16 cellular contexts compared by ENCODE assay signal in the genomic region with DNA sequence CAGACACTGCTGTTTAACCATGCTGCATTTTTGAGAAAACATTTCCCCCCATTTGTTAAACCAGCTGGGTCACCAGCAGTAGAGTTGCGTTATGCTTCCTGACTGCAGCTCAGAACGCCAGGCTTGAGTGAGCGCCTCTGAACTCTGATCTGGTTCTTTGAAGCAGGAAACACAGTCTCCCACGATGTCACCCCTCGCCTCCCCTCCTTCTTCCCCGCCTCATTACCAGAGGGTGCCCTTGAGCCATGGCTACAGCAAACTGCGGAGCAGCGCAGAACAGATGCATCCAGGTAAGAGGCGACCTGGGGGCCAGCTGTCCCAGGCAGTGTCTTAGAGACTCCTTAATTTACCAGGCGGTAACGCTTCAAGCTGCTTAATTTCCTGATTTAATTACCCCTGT.
DNase-seq lines count a peak whose midpoint lies in the region; ATAC-seq, FAIRE-seq and TF ChIP-seq lines count a peak whose summit lies in the region.
"Had no signal": no experiment of that assay in that cellular context is flagged by ENCODE, and none has a peak within 500 bp of the region (broad histone marks: within the 10 kb centered on the region; RNA-seq: fewer than 3 reads in every experiment).

No MANE protein-coding gene starts in this region.

- DNase-seq in DMS 273 (lab: John Stamatoyannopoulos, UW; ENCODE audit: unreplicated experiment) (peak; percentile 79), DMS 273 treated with DMSO at 0.1 percent for 48 hours (lab: John Stamatoyannopoulos, UW) (no peak), SK-N-SH (peak; percentile 36), iPS-NIHi7 (ENCODE audit: extremely low spot score) (peak; percentile 74), type B pancreatic cell (ENCODE audit: extremely low spot score, unreplicated experiment) (no peak), HTR-8/SVneo (ENCODE audit: insufficient read length, low spot score) (no peak), mesothelial cell of epicardium (ENCODE audit: low spot score in 2 of 2, unreplicated experiment in 2 of 2) (no peak)
- DNase-seq in CD4-positive, alpha-beta T cell, result no peak
- DNase-seq: activated naive CD8-positive, alpha-beta T cell treated with anti-CD3 and anti-CD28 coated beads, Interleukin-2, amount 10 ng/mL, durations not matched to agents 7 days and 5 days; MG63; naive thymus-derived CD4-positive, alpha-beta T cell had no signal

- H3K9me3 ChIP-seq in SK-N-SH, result no peaks in the 10 kb centered on the region
- no peaks in the 10 kb centered on the region for H3K9me3 ChIP-seq in CD4-positive, alpha-beta T cell (ENCODE audit: control insufficient read depth, low read length)
- H3K9me3 ChIP-seq: MG63, suprapubic skin had no signal

- no peak for TF ChIP-seq EP300 in SK-N-SH (IDR thresholded peaks at IDR 0.05; ENCODE audit: borderline replicate concordance in 1 of 2, low read depth in 1 of 2, low read length in 1 of 2)

- no peak for TF ChIP-seq CTCF in SK-N-SH (IDR thresholded peaks at IDR 0.05)
- TF ChIP-seq CTCF in type B pancreatic cell (conservative IDR thresholded peaks at IDR 0.05), result no peak
- TF ChIP-seq CTCF in CD4-positive, alpha-beta T cell (IDR thresholded peaks at IDR 0.05), result no peak
- no peak for TF ChIP-seq CTCF in mesothelial cell of epicardium (IDR thresholded peaks at IDR 0.05; ENCODE audit: unreplicated experiment)

- H3K27ac Mint-ChIP-seq in type B pancreatic cell (no peak overlapping the region), mesothelial cell of epicardium (no peak overlapping the region)
- H3K27ac Mint-ChIP-seq in CD4-positive, alpha-beta T cell, result no peak overlapping the region
- H3K27ac Mint-ChIP-seq: activated naive CD8-positive, alpha-beta T cell treated with anti-CD3 and anti-CD28 coated beads, Interleukin-2, amount 10 ng/mL, durations not matched to agents 7 days and 5 days; naive thymus-derived CD4-positive, alpha-beta T cell had no signal

- H3K27me3 Mint-ChIP-seq in type B pancreatic cell, result no peaks in the 10 kb centered on the region
- no peaks in the 10 kb centered on the region for H3K27me3 Mint-ChIP-seq in CD4-positive, alpha-beta T cell
- peaks cover 10% of the 10 kb centered on the region for H3K27me3 Mint-ChIP-seq in mesothelial cell of epicardium (ENCODE audit: low read depth)
- H3K27me3 Mint-ChIP-seq: naive thymus-derived CD4-positive, alpha-beta T cell had no signal

- H3K4me1 ChIP-seq in SK-N-SH (ENCODE audit: control insufficient read depth in 1 of 2, insufficient read depth in 2 of 2, low read depth in 1 of 2, low read length in 1 of 2), result peaks cover 4 to 5% of the 10 kb centered on the region in 2 experiments; a peak in 2 of 4 replicates

- H3K27ac ChIP-seq in SK-N-SH (ENCODE audit: low read depth in 2 of 2, low read length in 1 of 2), result no peak overlapping the region
- H3K27ac ChIP-seq in CD4-positive, alpha-beta T cell (ENCODE audit: low read depth, low read length), result no peak overlapping the region
- H3K27ac ChIP-seq: 22Rv1, suprapubic skin had no signal

- H3K36me3 Mint-ChIP-seq in type B pancreatic cell, result no peaks in the 10 kb centered on the region
- H3K36me3 Mint-ChIP-seq in CD4-positive, alpha-beta T cell (ENCODE audit: low read depth), result no peaks in the 10 kb centered on the region
- no peaks in the 10 kb centered on the region for H3K36me3 Mint-ChIP-seq in mesothelial cell of epicardium
- H3K36me3 Mint-ChIP-seq: activated naive CD8-positive, alpha-beta T cell treated with anti-CD3 and anti-CD28 coated beads, Interleukin-2, amount 10 ng/mL, durations not matched to agents 7 days and 5 days; naive thymus-derived CD4-positive, alpha-beta T cell had no signal

- peak overlapping the region; percentile 23 for H3K4me3 Mint-ChIP-seq in type B pancreatic cell
- no peak overlapping the region for H3K4me3 Mint-ChIP-seq in CD4-positive, alpha-beta T cell
- H3K4me3 Mint-ChIP-seq in mesothelial cell of epicardium, result no peak overlapping the region
- H3K4me3 Mint-ChIP-seq: activated naive CD8-positive, alpha-beta T cell treated with anti-CD3 and anti-CD28 coated beads, Interleukin-2, amount 10 ng/mL, durations not matched to agents 7 days and 5 days; naive thymus-derived CD4-positive, alpha-beta T cell had no signal

- no peaks in the 10 kb centered on the region for H3K9me2 ChIP-seq in SK-N-SH

- intact Hi-C loops in CD4-positive, alpha-beta T cell (cut with DNase I, micrococcal nuclease), result no loop called here

- WGBS in SK-N-SH (ENCODE audit: low lambda C conversion rate), result 24% methylated on average over 11 of the region's 11 CpGs

- H3F3A ChIP-seq in SK-N-SH (replicated peaks; ENCODE audit: insufficient read depth), result peaks cover 10% of the 10 kb centered on the region

- ATAC-seq in CD4-positive, alpha-beta T cell (ENCODE audit: poor library complexity), result no peak
- ATAC-seq: HCT116; naive thymus-derived CD4-positive, alpha-beta T cell had no signal

- POLR2A ChIA-PET in SK-N-SH (lab: Yijun Ruan, JAX), result interaction anchor here (1.5 kb wide), 1 partner anchor 22 kb away, joined by 3 read pairs; no protein-coding TSS in a partner anchor
- POLR2A ChIA-PET in CD4-positive, alpha-beta T cell (lab: Charles Lee), result no interaction called here

- no peak overlapping the region for H3K4me3 ChIP-seq in SK-N-SH (ENCODE audit: low read depth in 2 of 2, low read length in 1 of 2)
- H3K4me3 ChIP-seq: MG63, suprapubic skin had no signal

- H3K4me1 Mint-ChIP-seq in type B pancreatic cell (ENCODE audit: unreplicated experiment) (peaks cover 10% of the 10 kb centered on the region), mesothelial cell of epicardium (peaks cover 27% of the 10 kb centered on the region)
- no peaks in the 10 kb centered on the region for H3K4me1 Mint-ChIP-seq in CD4-positive, alpha-beta T cell (ENCODE audit: low read depth)
- H3K4me1 Mint-ChIP-seq: activated naive CD8-positive, alpha-beta T cell treated with anti-CD3 and anti-CD28 coated beads, Interleukin-2, amount 10 ng/mL, durations not matched to agents 7 days and 5 days had no signal

- H3K9ac ChIP-seq in SK-N-SH, result no peak overlapping the region

- H3K79me2 ChIP-seq in SK-N-SH (ENCODE audit: insufficient read depth), result no peaks in the 10 kb centered on the region

- CTCF ChIA-PET in SK-N-SH (lab: Yijun Ruan, JAX), result interaction anchor here (0.5 to 2.2 kb wide), 3 partner anchors 22 to 142 kb away, joined by 3 to 8 read pairs (median 3); no protein-coding TSS in a partner anchor
- CTCF ChIA-PET in CD4-positive, alpha-beta T cell (lab: Charles Lee), result no interaction called here

- FAIRE-seq in HTR-8/SVneo (lab: Jason Lieb, UNC), result no peak
- FAIRE-seq: D721Med, TTC549 had no signal

- H4K20me1 ChIP-seq in SK-N-SH (ENCODE audit: insufficient read depth), result no peaks in the 10 kb centered on the region

- no peak overlapping the region for H3K4me2 ChIP-seq in SK-N-SH

- 0 out of 2 replicates have a peak, but pooled peaks cover 3% of the 10 kb centered on the region for H3K27me3 ChIP-seq in SK-N-SH (ENCODE audit: insufficient read depth)
- no peaks in the 10 kb centered on the region for H3K27me3 ChIP-seq in CD4-positive, alpha-beta T cell (ENCODE audit: control insufficient read depth, insufficient read depth, low read length)
- H3K27me3 ChIP-seq: MG63, suprapubic skin had no signal

- no peaks in the 10 kb centered on the region for H3K36me3 ChIP-seq in SK-N-SH (replicated peaks in 1 of 2; ENCODE audit: control insufficient read depth in 1 of 2, insufficient read depth in 2 of 2, low read length in 1 of 2)
- H3K36me3 ChIP-seq: MG63, suprapubic skin had no signal

- no peak overlapping the region for H2AFZ ChIP-seq in SK-N-SH (ENCODE audit: low read depth)

- no peak for TF ChIP-seq RAD21 in SK-N-SH (IDR thresholded peaks at IDR 0.05; ENCODE audit: low read length)

- H3K9me3 Mint-ChIP-seq in type B pancreatic cell (no peaks in the 10 kb centered on the region), mesothelial cell of epicardium (no peaks in the 10 kb centered on the region)
- no peaks in the 10 kb centered on the region for H3K9me3 Mint-ChIP-seq in CD4-positive, alpha-beta T cell
- H3K9me3 Mint-ChIP-seq: activated naive CD8-positive, alpha-beta T cell treated with anti-CD3 and anti-CD28 coated beads, Interleukin-2, amount 10 ng/mL, durations not matched to agents 7 days and 5 days; naive thymus-derived CD4-positive, alpha-beta T cell had no signal

TF ChIP-seq in SK-N-SH, 30 proteins besides CTCF, POLR2A, EP300 and RAD21:
- no peak for TF ChIP-seq FOXJ3 (CRISPR knock-in tag; IDR thresholded peaks at IDR 0.05)
- TF ChIP-seq NFIC (IDR thresholded peaks at IDR 0.05; ENCODE audit: borderline replicate concordance), result no peak
- TF ChIP-seq, protein P1, sequence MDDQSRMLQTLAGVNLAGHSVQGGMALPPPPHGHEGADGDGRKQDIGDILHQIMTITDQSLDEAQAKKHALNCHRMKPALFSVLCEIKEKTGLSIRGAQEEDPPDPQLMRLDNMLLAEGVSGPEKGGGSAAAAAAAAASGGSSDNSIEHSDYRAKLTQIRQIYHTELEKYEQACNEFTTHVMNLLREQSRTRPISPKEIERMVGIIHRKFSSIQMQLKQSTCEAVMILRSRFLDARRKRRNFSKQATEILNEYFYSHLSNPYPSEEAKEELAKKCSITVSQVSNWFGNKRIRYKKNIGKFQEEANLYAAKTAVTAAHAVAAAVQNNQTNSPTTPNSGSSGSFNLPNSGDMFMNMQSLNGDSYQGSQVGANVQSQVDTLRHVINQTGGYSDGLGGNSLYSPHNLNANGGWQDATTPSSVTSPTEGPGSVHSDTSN (IDR thresholded peaks at IDR 0.05), result no peak
- TF ChIP-seq, protein P2, sequence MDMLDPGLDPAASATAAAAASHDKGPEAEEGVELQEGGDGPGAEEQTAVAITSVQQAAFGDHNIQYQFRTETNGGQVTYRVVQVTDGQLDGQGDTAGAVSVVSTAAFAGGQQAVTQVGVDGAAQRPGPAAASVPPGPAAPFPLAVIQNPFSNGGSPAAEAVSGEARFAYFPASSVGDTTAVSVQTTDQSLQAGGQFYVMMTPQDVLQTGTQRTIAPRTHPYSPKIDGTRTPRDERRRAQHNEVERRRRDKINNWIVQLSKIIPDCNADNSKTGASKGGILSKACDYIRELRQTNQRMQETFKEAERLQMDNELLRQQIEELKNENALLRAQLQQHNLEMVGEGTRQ (IDR thresholded peaks at IDR 0.05; ENCODE audit: borderline replicate concordance, low read depth, low read length), result no peak
- no peak for TF ChIP-seq JUND (IDR thresholded peaks at IDR 0.05)

Comparison
In these comparisons a context has a peak if more than half of its experiments do, and no peak if none do; other contexts are left out.
1. DNase-seq: peak in DMS 273 (single experiment), SK-N-SH (single experiment) and iPS-NIHi7 (single experiment); none in DMS 273 treated with DMSO at 0.1 percent for 48 hours (single experiment), type B pancreatic cell (single experiment), CD4-positive, alpha-beta T cell (0 of 10), HTR-8/SVneo (single experiment) and mesothelial cell of epicardium (0 of 2).